28 cellular contexts compared by ENCODE assay signal in the genomic region with DNA sequence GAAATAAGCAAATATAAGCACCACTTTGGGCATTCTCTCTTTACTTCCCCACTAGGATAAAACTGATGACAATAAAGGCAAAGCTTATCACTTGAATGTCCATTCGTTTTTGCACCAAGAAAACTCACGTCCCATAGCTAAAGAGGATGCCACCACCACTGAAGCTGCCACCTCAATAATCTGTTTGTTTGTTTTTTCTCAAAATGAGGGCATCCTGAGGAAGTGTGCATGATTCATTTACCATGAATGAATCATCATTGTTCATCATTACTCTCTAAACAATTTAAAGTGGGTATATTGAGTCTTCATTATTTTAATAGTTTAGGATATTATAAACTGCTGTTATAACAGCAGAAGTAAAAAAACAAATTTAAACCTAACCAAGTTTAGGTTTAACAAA.
DNase-seq lines count a peak whose midpoint lies in the region; ATAC-seq, FAIRE-seq and TF ChIP-seq lines count a peak whose summit lies in the region.
"Had no signal": no experiment of that assay in that cellular context is flagged by ENCODE, and none has a peak within 500 bp of the region (broad histone marks: within the 10 kb centered on the region; RNA-seq: fewer than 3 reads in every experiment).

No MANE protein-coding gene starts in this region.

- TF ChIP-seq CTCF in MCF 10A (IDR thresholded peaks at IDR 0.05; ENCODE audit: unreplicated experiment) (no peak), breast epithelium (IDR thresholded peaks at IDR 0.05) (no peak), epithelial cell of esophagus (IDR thresholded peaks at IDR 0.05; ENCODE audit: insufficient read depth, low read depth, low read length, missing control alignments) (no peak)

- ATAC-seq in left lobe of liver = no peak
- ATAC-seq: T-cell had no signal

- H3K4me1 Mint-ChIP-seq in MCF 10A (ENCODE audit: insufficient read depth, unreplicated experiment) = peaks cover 17% of the 10 kb centered on the region
- H3K4me1 Mint-ChIP-seq: activated naive CD4-positive, alpha-beta T cell treated with anti-CD3 and anti-CD28 coated beads, Interleukin-2, amount 10 ng/mL, durations not matched to agents 7 days and 5 days; central memory CD8-positive, alpha-beta T cell; IgD-negative memory B cell; T-cell had no signal

- no peaks in the 10 kb centered on the region for H3K27me3 ChIP-seq in breast epithelium
- H3K27me3 ChIP-seq: BE2C, MG63, spleen, thyroid gland had no signal

- H3K9me3 ChIP-seq in breast epithelium = no peaks in the 10 kb centered on the region
- H3K9me3 ChIP-seq: BE2C, MG63, spleen, thyroid gland had no signal

- H3K9me3 Mint-ChIP-seq in MCF 10A (ENCODE audit: unreplicated experiment) = peaks cover 12% of the 10 kb centered on the region
- H3K9me3 Mint-ChIP-seq: activated naive CD4-positive, alpha-beta T cell treated with anti-CD3 and anti-CD28 coated beads, Interleukin-2, amount 10 ng/mL, durations not matched to agents 7 days and 5 days; stimulated activated naive CD8-positive, alpha-beta T cell treated with anti-CD3 and anti-CD28 coated beads, Interleukin-15, Interleukin-2, amounts not matched to agents 100 ng/mL and 50 ng/mL, for 24 hours had no signal

- no peak overlapping the region for H3K4me3 Mint-ChIP-seq in MCF 10A (ENCODE audit: unreplicated experiment)
- H3K4me3 Mint-ChIP-seq: activated naive CD4-positive, alpha-beta T cell treated with anti-CD3 and anti-CD28 coated beads, Interleukin-2, amount 10 ng/mL, durations not matched to agents 7 days and 5 days; central memory CD8-positive, alpha-beta T cell; IgD-negative memory B cell; stimulated activated naive CD8-positive, alpha-beta T cell treated with anti-CD3 and anti-CD28 coated beads, Interleukin-15, Interleukin-2, amounts not matched to agents 100 ng/mL and 50 ng/mL, for 24 hours; T-cell had no signal

- no peaks in the 10 kb centered on the region for H3K4me1 ChIP-seq in breast epithelium
- H3K4me1 ChIP-seq: spleen had no signal

- no peaks in the 10 kb centered on the region for H3K36me3 ChIP-seq in breast epithelium
- H3K36me3 ChIP-seq: MG63, spleen, thyroid gland had no signal

- DNase-seq in MCF 10A (ENCODE audit: unreplicated experiment) (peak; percentile 21), breast epithelium (ENCODE audit: low spot score in 2 of 2) (no peak), RPMI7951 (ENCODE audit: low read depth) (peak; percentile 15), epithelial cell of esophagus (ENCODE audit: low read depth) (peak; percentile 58), urothelium cell line (ENCODE audit: low spot score) (peak; percentile 5), hippocampal formation (lab: John Stamatoyannopoulos, UW) (no peak), left lobe of liver (ENCODE audit: low spot score) (no peak), SIG-M5 treated with dmso at 0.1 percent for 504 hours (lab: John Stamatoyannopoulos, UW; ENCODE audit: unreplicated experiment) (no peak)
- DNase-seq: activated CD4-positive, alpha-beta T cell treated with anti-CD3 and anti-CD28 coated beads for 4 hours; activated naive CD4-positive, alpha-beta T cell treated with anti-CD3 and anti-CD28 coated beads, Interleukin-2, amount 10 ng/mL, durations not matched to agents 7 days and 5 days; activated T-cell treated with anti-CD3 and anti-CD28 coated beads, Interleukin-2, amount 50 U/mL, for 48 hours; aorta; BE2C; GOT3; mesenchymal stem cell; MG63; NCI-H524; Right ventricle myocardium superior; spleen; stimulated activated CD4-positive, alpha-beta T cell treated with anti-CD3 and anti-CD28 coated beads, Interleukin-4, amount 100 ng/mL, for 1 hour; T-cell; thyroid gland had no signal

- BruUV-seq in MCF 10A (replicated peaks; lab: Mats Ljungman, UMichigan) = no TSS peak

- FAIRE-seq in urothelium cell line (lab: Jason Lieb, UNC) = no peak
- FAIRE-seq: A204.1, TTC549 had no signal

- no peak for TF ChIP-seq POLR2A in breast epithelium (IDR thresholded peaks at IDR 0.05)

- H3K27ac Mint-ChIP-seq in MCF 10A (ENCODE audit: low read depth, unreplicated experiment) = no peak overlapping the region
- H3K27ac Mint-ChIP-seq: activated naive CD4-positive, alpha-beta T cell treated with anti-CD3 and anti-CD28 coated beads, Interleukin-2, amount 10 ng/mL, durations not matched to agents 7 days and 5 days; IgD-negative memory B cell; stimulated activated naive CD8-positive, alpha-beta T cell treated with anti-CD3 and anti-CD28 coated beads, Interleukin-15, Interleukin-2, amounts not matched to agents 100 ng/mL and 50 ng/mL, for 24 hours; T-cell had no signal

- no peak overlapping the region for H3K27ac ChIP-seq in breast epithelium
- H3K27ac ChIP-seq: HL-60, thyroid gland had no signal

- intact Hi-C loops in MCF 10A (cut with micrococcal nuclease) = no loop called here
- intact Hi-C loops in breast epithelium (cut with DNase I; ENCODE audit: low total_unique reads) = no loop called here

- POLR2A ChIA-PET in MCF 10A (lab: Yijun Ruan, JAX) = interaction anchor here (1.0 kb wide), 1 partner anchor 11 kb away, joined by 5 read pairs; no protein-coding TSS in a partner anchor

- H3K36me3 Mint-ChIP-seq in MCF 10A (ENCODE audit: insufficient read depth, unreplicated experiment) = peaks cover 6% of the 10 kb centered on the region
- H3K36me3 Mint-ChIP-seq: activated naive CD4-positive, alpha-beta T cell treated with anti-CD3 and anti-CD28 coated beads, Interleukin-2, amount 10 ng/mL, durations not matched to agents 7 days and 5 days; IgD-negative memory B cell; T-cell had no signal

- H3K4me3 ChIP-seq in breast epithelium (no peak overlapping the region), epithelial cell of esophagus (ENCODE audit: low read length) (no peak overlapping the region)
- H3K4me3 ChIP-seq: MG63, spleen, thyroid gland had no signal

- CTCF ChIA-PET in MCF 10A (lab: Yijun Ruan, JAX) = interaction anchor here (0.6 kb wide), 1 partner anchor 340 kb away, joined by 3 read pairs; no protein-coding TSS in a partner anchor

- H3K27me3 Mint-ChIP-seq in MCF 10A (ENCODE audit: insufficient read depth, unreplicated experiment) = no peaks in the 10 kb centered on the region
- H3K27me3 Mint-ChIP-seq: activated naive CD4-positive, alpha-beta T cell treated with anti-CD3 and anti-CD28 coated beads, Interleukin-2, amount 10 ng/mL, durations not matched to agents 7 days and 5 days; IgD-negative memory B cell had no signal

Comparison
In these comparisons a context has a peak if more than half of its experiments do, and no peak if none do; other contexts are left out.
1. DNase-seq: peak in MCF 10A (single experiment), RPMI7951 (single experiment), epithelial cell of esophagus (single experiment) and urothelium cell line (single experiment); none in breast epithelium (0 of 2), hippocampal formation (0 of 2), left lobe of liver (single experiment) and SIG-M5 treated with dmso at 0.1 percent for 504 hours (single experiment).